Comparison of ENCODE assay signal across 17 cellular contexts in genomic region chr9:77161191-77161590, GRCh38. TPM values are rescaled to one million over a fixed set of nuclear protein-coding genes. Genes with fewer than 3 reads are reported as not detected.
DNase-seq lines count a peak whose midpoint lies in the region; ATAC-seq and TF ChIP-seq lines count a peak whose summit lies in the region.
"Had no signal": no experiment of that assay in that cellular context is flagged by ENCODE, and none has a peak within 500 bp of the region (broad histone marks: within the 10 kb centered on the region; RNA-seq: fewer than 3 reads in every experiment).

No MANE protein-coding gene starts in this region.

- H3K4me1 Mint-ChIP-seq in neural crest cell: no peaks in the 10 kb centered on the region
- H3K4me1 Mint-ChIP-seq in activated naive CD8-positive, alpha-beta T cell treated with anti-CD3 and anti-CD28 coated beads, Interleukin-2, amount 50 U/mL, for 24 hours: no peaks in the 10 kb centered on the region

- H3K36me3 Mint-ChIP-seq in neural crest cell (ENCODE audit: low read depth): no peaks in the 10 kb centered on the region
- no peaks in the 10 kb centered on the region for H3K36me3 Mint-ChIP-seq in activated naive CD8-positive, alpha-beta T cell treated with anti-CD3 and anti-CD28 coated beads, Interleukin-2, amount 50 U/mL, for 24 hours (ENCODE audit: low read depth)
- H3K36me3 Mint-ChIP-seq: CD8-positive, alpha-beta T cell had no signal

- H3K27ac Mint-ChIP-seq in neural crest cell (ENCODE audit: unreplicated experiment): peak overlapping the region; percentile 8
- no peak overlapping the region for H3K27ac Mint-ChIP-seq in activated naive CD8-positive, alpha-beta T cell treated with anti-CD3 and anti-CD28 coated beads, Interleukin-2, amount 50 U/mL, for 24 hours
- H3K27ac Mint-ChIP-seq: CD8-positive, alpha-beta T cell had no signal

- H3K9me2 ChIP-seq in Loucy (replicated peaks; ENCODE audit: low read depth, low read length): no peaks in the 10 kb centered on the region

- ATAC-seq in Right ventricle myocardium superior (ENCODE audit: poor library complexity): peak; percentile 18
- no peak for ATAC-seq in activated naive CD8-positive, alpha-beta T cell treated with anti-CD3 and anti-CD28 coated beads, Interleukin-2, amount 50 U/mL, for 24 hours
- no peak for ATAC-seq in HG03196 (IDR thresholded peaks at IDR 0.05; ENCODE audit: unreplicated experiment)
- ATAC-seq in HG02981 (IDR thresholded peaks at IDR 0.05; ENCODE audit: unreplicated experiment): no peak
- ATAC-seq: CD8-positive, alpha-beta T cell had no signal

- 0 out of 2 replicates have a peak overlapping the region, but pooled peaks have one; percentile 49 for H2AFZ ChIP-seq in Loucy (ENCODE audit: low read length)
- H2AFZ ChIP-seq: GM23248 had no signal

- no peaks in the 10 kb centered on the region for H3F3A ChIP-seq in Loucy (ENCODE audit: low read depth)

- no peaks in the 10 kb centered on the region for H3K27me3 ChIP-seq in Loucy (ENCODE audit: insufficient read depth, low read length, poor library complexity, severe bottlenecking)
- H3K27me3 ChIP-seq: BLaER1 had no signal

- no peaks in the 10 kb centered on the region for H3K36me3 ChIP-seq in Loucy (ENCODE audit: insufficient read depth, low read length)
- H3K36me3 ChIP-seq: BLaER1 had no signal

- H3K4me2 ChIP-seq in Loucy (ENCODE audit: low read depth, low read length, poor library complexity, severe bottlenecking): no peak overlapping the region
- H3K4me2 ChIP-seq: BLaER1 had no signal

- no peaks in the 10 kb centered on the region for H4K20me1 ChIP-seq in Loucy (ENCODE audit: insufficient read depth, low read length, poor library complexity, severe bottlenecking)
- H4K20me1 ChIP-seq: BLaER1 had no signal

- intact Hi-C loops in Right ventricle myocardium superior (cut with DNase I) (no loop called here), cardiac septum (cut with DNase I) (no loop called here)

- H3K9me3 Mint-ChIP-seq in neural crest cell: no peaks in the 10 kb centered on the region
- no peaks in the 10 kb centered on the region for H3K9me3 Mint-ChIP-seq in activated naive CD8-positive, alpha-beta T cell treated with anti-CD3 and anti-CD28 coated beads, Interleukin-2, amount 50 U/mL, for 24 hours
- H3K9me3 Mint-ChIP-seq: CD8-positive, alpha-beta T cell had no signal

- peaks cover 19% of the 10 kb centered on the region for H3K27me3 Mint-ChIP-seq in neural crest cell (ENCODE audit: low read depth)
- peaks cover 16% of the 10 kb centered on the region for H3K27me3 Mint-ChIP-seq in activated naive CD8-positive, alpha-beta T cell treated with anti-CD3 and anti-CD28 coated beads, Interleukin-2, amount 50 U/mL, for 24 hours

- TF ChIP-seq CTCF in Loucy (conservative IDR thresholded peaks at IDR 0.05; ENCODE audit: low read length): no peak
- no peak for TF ChIP-seq CTCF in neural crest cell (conservative IDR thresholded peaks at IDR 0.05)

- H3K4me3 ChIP-seq in Loucy (ENCODE audit: low read length, poor library complexity, severe bottlenecking): no peak overlapping the region
- H3K4me3 ChIP-seq: BLaER1, GM23248 had no signal

- DNase-seq in Right ventricle myocardium superior (no peak), cardiac septum (ENCODE audit: low spot score) (no peak), kidney tubule cell (ENCODE audit: low spot score) (peak; percentile 22), neural crest cell (ENCODE audit: low read depth, low spot score) (no peak)
- DNase-seq in activated naive CD8-positive, alpha-beta T cell treated with anti-CD3 and anti-CD28 coated beads, Interleukin-2, amount 50 U/mL, for 24 hours: no peak
- DNase-seq: 8988T; Calu3; CD8-positive, alpha-beta T cell; DMS79 treated with DMSO at 0.1 percent for 48 hours; GF-D8; GM23248; HCEC 1CT; IMR-90 had no signal

- H3K4me1 ChIP-seq in Loucy (ENCODE audit: insufficient read depth, low read length, poor library complexity, severe bottlenecking): no peaks in the 10 kb centered on the region
- H3K4me1 ChIP-seq: BLaER1 had no signal

- no peak overlapping the region for H3K4me3 Mint-ChIP-seq in neural crest cell
- no peak overlapping the region for H3K4me3 Mint-ChIP-seq in activated naive CD8-positive, alpha-beta T cell treated with anti-CD3 and anti-CD28 coated beads, Interleukin-2, amount 50 U/mL, for 24 hours
- H3K4me3 Mint-ChIP-seq: CD8-positive, alpha-beta T cell had no signal

- no peaks in the 10 kb centered on the region for H3K79me2 ChIP-seq in Loucy (ENCODE audit: insufficient read depth, low read length)

- no peaks in the 10 kb centered on the region for H3K9me3 ChIP-seq in Loucy (ENCODE audit: insufficient read depth, low read depth, low read length)
- H3K9me3 ChIP-seq: BLaER1 had no signal

- no peak overlapping the region for H3K9ac ChIP-seq in Loucy (ENCODE audit: low read depth, low read length, poor library complexity, severe bottlenecking)
- H3K9ac ChIP-seq: BLaER1, GM23248 had no signal

RNA-seq across cellular contexts. Expression of gene VPS13A, which starts 16.1 kb away (rescaled TPM):
- total RNA-seq in Right ventricle myocardium superior (35.0 TPM), cardiac septum (50.2 TPM), neural crest cell (28.7 and 29.3 TPM in 2 replicates)
